ENCODE assay signal across 8 cellular contexts in the genomic region with DNA sequence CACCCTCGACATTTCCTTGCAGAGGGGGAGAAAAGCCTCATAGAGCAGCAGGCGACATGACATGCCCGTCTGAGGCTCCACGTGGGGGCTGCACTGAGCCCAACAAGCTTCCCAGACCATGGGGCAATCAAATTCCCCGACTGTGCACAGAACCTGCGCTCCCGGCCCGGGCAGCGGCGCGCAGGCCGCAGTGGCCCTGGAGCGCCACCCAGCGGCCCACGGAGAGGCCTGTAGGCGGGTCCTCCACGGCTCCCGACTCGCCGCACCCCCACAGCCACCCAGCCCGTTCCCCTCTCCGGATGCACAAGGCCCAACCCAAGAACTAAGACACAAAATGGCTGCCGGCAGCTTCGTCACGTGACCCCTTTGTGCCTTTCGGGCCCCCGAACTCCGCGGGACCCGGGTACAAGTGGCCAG. TPM values are rescaled to one million over a fixed set of nuclear protein-coding genes. Genes with fewer than 3 reads are reported as not detected.
DNase-seq lines count a peak whose midpoint lies in the region; ATAC-seq and TF ChIP-seq lines count a peak whose summit lies in the region.

No MANE protein-coding gene starts in this region.

- peak; percentile 82 for ATAC-seq in GM21447 (IDR thresholded peaks at IDR 0.05; ENCODE audit: unreplicated experiment)

- H3K9me3 ChIP-seq in HUES6 (ENCODE audit: control insufficient read depth, insufficient read depth, low read depth, low read length) (no peaks in the 10 kb centered on the region), NT2/D1 (ENCODE audit: insufficient read depth, low read length) (no peaks in the 10 kb centered on the region)

- H3K27me3 ChIP-seq in HUES6 (ENCODE audit: control insufficient read depth, insufficient read depth, low read length) (no peaks in the 10 kb centered on the region), NT2/D1 (ENCODE audit: insufficient read depth, insufficient read length) (no peaks in the 10 kb centered on the region)

- peak overlapping the region; percentile 91 for H3K4me3 ChIP-seq in HUES6 (ENCODE audit: low read depth, low read length)
- peak overlapping the region; percentile 96 for H3K4me3 ChIP-seq in NT2/D1 (ENCODE audit: insufficient read length, low read depth)
- H3K4me3 ChIP-seq in epithelial cell of proximal tubule (ENCODE audit: low read depth, low read length), result peak overlapping the region; percentile 93

- TF ChIP-seq CTCF in epithelial cell of proximal tubule (conservative IDR thresholded peaks at IDR 0.05; ENCODE audit: low read depth, low read length), result peak; percentile 95

- H3K36me3 ChIP-seq in HUES6 (ENCODE audit: control insufficient read depth, insufficient read depth, low read length), result peaks cover 10% of the 10 kb centered on the region
- peaks cover 11% of the 10 kb centered on the region for H3K36me3 ChIP-seq in NT2/D1 (ENCODE audit: insufficient read depth, insufficient read length, low read length)

- peaks cover 18% of the 10 kb centered on the region for H3K4me1 ChIP-seq in HUES6 (ENCODE audit: control insufficient read depth, insufficient read depth, low read length)
- H3K4me1 ChIP-seq in NT2/D1 (ENCODE audit: insufficient read depth, insufficient read length), result no peaks in the 10 kb centered on the region

- peak overlapping the region; percentile 100 for H3K9ac ChIP-seq in HUES6 (ENCODE audit: low read length)
- peak overlapping the region; percentile 100 for H3K9ac ChIP-seq in NT2/D1 (ENCODE audit: insufficient read length, low read depth)

- peak overlapping the region; percentile 100 for H3K27ac ChIP-seq in HUES6 (ENCODE audit: low read depth, low read length)

- DNase-seq in DMS 273 treated with DMSO at 0.1 percent for 48 hours (lab: John Stamatoyannopoulos, UW) (peak; percentile 82), NT2/D1 (ENCODE audit: low read depth, low spot score) (peak; percentile 89), activated T-cell treated with anti-CD3 and anti-CD28 coated beads for 4 hours (peak; percentile 87), epithelial cell of proximal tubule (ENCODE audit: low read depth) (peak; percentile 56), mucosa of gallbladder (ENCODE audit: low spot score) (peak; percentile 96)
- peak; percentile 93 for DNase-seq in stimulated activated CD8-positive, alpha-beta memory T cell treated with anti-CD3 and anti-CD28 coated beads, Interleukin-4, amount 100 ng/mL, for 24 hours (ENCODE audit: low read depth)

RNA-seq across cellular contexts. Expression of gene EPC1, which starts 0.8 kb away (rescaled TPM):
- total RNA-seq in epithelial cell of proximal tubule (8.8 and 9.0 TPM in 2 replicates), mucosa of gallbladder (39.2 TPM)

Comparison
In these comparisons a context has a peak if more than half of its experiments do, and no peak if none do; other contexts are left out.
1. Peak in every context shown above with its lines: DNase-seq, ATAC-seq, H3K4me3 ChIP-seq and H3K27ac ChIP-seq.